In genomic region chr1:247100676-247101279, GRCh38 we compare ENCODE assay signal across 29 cellular contexts. TPM values are rescaled to one million over a fixed set of nuclear protein-coding genes. Genes with fewer than 3 reads are reported as not detected.
A peak's percentile ranks its signal among the peaks of the same experiment; 100 is the strongest.
DNase-seq lines count a peak whose midpoint lies in the region; ATAC-seq, FAIRE-seq and TF ChIP-seq lines count a peak whose summit lies in the region.
"Had no signal": no experiment of that assay in that cellular context is flagged by ENCODE, and none has a peak within 500 bp of the region (broad histone marks: within the 10 kb centered on the region; RNA-seq: fewer than 3 reads in every experiment).

No MANE protein-coding gene starts in this region.

- no peak overlapping the region for H3K27ac Mint-ChIP-seq in neural crest cell (ENCODE audit: unreplicated experiment)
- H3K27ac Mint-ChIP-seq in T-helper 2 cell treated with Interferon-gamma antibody and Interleukin-4, amounts not matched to agents 5 μg/mL and 100 μg/mL, for 36 hours = no peak overlapping the region
- H3K27ac Mint-ChIP-seq: CD8-positive, alpha-beta memory T cell; HFFc6 had no signal

- FAIRE-seq in GM12878 (lab: Jason Lieb, UNC) = no peak
- FAIRE-seq: A204.1, GM12891, RCC 7860 had no signal

- DNase-seq in HCT116 (ENCODE audit: low read depth, low spot score) (no peak), GM12878 (ENCODE audit: low read depth, low spot score) (no peak), neural crest cell (ENCODE audit: low read depth, low spot score) (no peak), SW 1271 (lab: John Stamatoyannopoulos, UW) (no peak), NCI-H187 (lab: John Stamatoyannopoulos, UW) (no peak)
- no peak for DNase-seq in T-helper 2 cell treated with Interferon-gamma antibody and Interleukin-4, amounts not matched to agents 5 μg/mL and 100 μg/mL, for 36 hours (ENCODE audit: low spot score)
- DNase-seq: AML-193; CD8-positive, alpha-beta memory T cell; DMS 273 treated with DMSO at 0.1 percent for 48 hours; DMS79; EL; GDM1; H7; HFFc6; IMR-90; MM.1S; NCI-H2081; NCI-H226; NCI-H510A; NCI-H69; SIG-M5 had no signal

- H3K27ac ChIP-seq in BLaER1 (no peak overlapping the region), HCT116 (ENCODE audit: low read depth, low read length) (no peak overlapping the region), GM12878 (ENCODE audit: control insufficient read depth, insufficient read depth) (no peak overlapping the region)
- H3K27ac ChIP-seq: C4-2B, KMS-11, SK-N-MC had no signal

- H2AFZ ChIP-seq in HCT116 (ENCODE audit: low read depth, low read length, poor library complexity, severe bottlenecking) = no peak overlapping the region
- no peak overlapping the region for H2AFZ ChIP-seq in GM12878 (ENCODE audit: control insufficient read depth, low read depth, low read length)

- H3K9me3 ChIP-seq in BLaER1 = peaks cover 90% of the 10 kb centered on the region
- H3K9me3 ChIP-seq in HCT116 (ENCODE audit: control insufficient read depth in 1 of 2, insufficient read depth in 1 of 2, low read depth in 1 of 2, low read length in 2 of 2) = peaks cover 11 to 26% of the 10 kb centered on the region in 2 experiments; a peak in 2 of 4 replicates
- H3K9me3 ChIP-seq in GM12878 (replicated peaks; ENCODE audit: control insufficient read depth, insufficient read depth, low read length) = peaks cover 35% of the 10 kb centered on the region

- RAD21 ChIA-PET in HCT116 (lab: Charles Lee; ENCODE audit: low non-redundant PET in 1 of 2, low total read pairs in 2 of 2, uncharacterized antibody in 2 of 2, unreplicated experiment in 2 of 2) = no interaction called here
- RAD21 ChIA-PET in GM12878 (lab: Charles Lee; ENCODE audit: unreplicated experiment) = no interaction called here

- H3K27me3 Mint-ChIP-seq in neural crest cell (ENCODE audit: low read depth) = no peaks in the 10 kb centered on the region
- peaks cover 3% of the 10 kb centered on the region for H3K27me3 Mint-ChIP-seq in T-helper 2 cell treated with Interferon-gamma antibody and Interleukin-4, amounts not matched to agents 5 μg/mL and 100 μg/mL, for 36 hours (ENCODE audit: low read depth)
- H3K27me3 Mint-ChIP-seq: CD8-positive, alpha-beta memory T cell had no signal

- intact Hi-C loops in HCT116 (cut with micrococcal nuclease) (no loop called here), GM12878 (cut with micrococcal nuclease; ENCODE audit: unreplicated experiment) (no loop called here)

- BruUV-seq in HCT116 (replicated peaks; lab: Mats Ljungman, UMichigan) (no TSS peak), GM12878 (replicated peaks; lab: Mats Ljungman, UMichigan) (no TSS peak)

- peaks cover 73% of the 10 kb centered on the region for H3K36me3 Mint-ChIP-seq in neural crest cell (ENCODE audit: low read depth)
- H3K36me3 Mint-ChIP-seq in T-helper 2 cell treated with Interferon-gamma antibody and Interleukin-4, amounts not matched to agents 5 μg/mL and 100 μg/mL, for 36 hours (ENCODE audit: low read depth) = peaks cover 79% of the 10 kb centered on the region

- no peaks in the 10 kb centered on the region for H3K9me2 ChIP-seq in HCT116 (ENCODE audit: insufficient read depth)

- peaks cover 17% of the 10 kb centered on the region; the same call in 1 of the 2 replicates for H4K20me1 ChIP-seq in BLaER1
- no peaks in the 10 kb centered on the region for H4K20me1 ChIP-seq in HCT116 (ENCODE audit: insufficient read depth)
- no peaks in the 10 kb centered on the region for H4K20me1 ChIP-seq in GM12878 (ENCODE audit: control insufficient read depth, insufficient read depth)

- H3K4me1 ChIP-seq in BLaER1 (peaks cover 25% of the 10 kb centered on the region), HCT116 (ENCODE audit: control insufficient read depth in 1 of 2, insufficient read depth in 2 of 2, low read length in 2 of 2) (peaks cover 5 to 10% of the 10 kb centered on the region in 2 experiments; a peak in 2 of 4 replicates), GM12878 (ENCODE audit: control insufficient read depth, insufficient read depth, low read length) (no peaks in the 10 kb centered on the region)

- H3K36me3 ChIP-seq in BLaER1 = peaks cover 73% of the 10 kb centered on the region
- H3K36me3 ChIP-seq in HCT116 (ENCODE audit: control insufficient read depth in 1 of 2, insufficient read depth in 2 of 2, low read length in 2 of 2) = peaks cover 14 to 31% of the 10 kb centered on the region in 2 experiments
- H3K36me3 ChIP-seq in GM12878 (ENCODE audit: control insufficient read depth in 2 of 2, insufficient read depth in 2 of 2, low read length in 1 of 2) = peaks cover 4 to 15% of the 10 kb centered on the region in 2 experiments; a peak in 3 of 4 replicates

- 98% methylated on average over 9 of the region's 9 CpGs for WGBS in GM12878 (ENCODE audit: insufficient coverage, insufficient replicate concordance, low lambda C conversion rate, missing lambda C conversion rate)

- no peaks in the 10 kb centered on the region for H3K27me3 ChIP-seq in BLaER1
- no peaks in the 10 kb centered on the region for H3K27me3 ChIP-seq in HCT116 (ENCODE audit: insufficient read depth, low read length)
- no peaks in the 10 kb centered on the region for H3K27me3 ChIP-seq in GM12878 (replicated peaks in 1 of 2; ENCODE audit: control insufficient read depth in 2 of 2, insufficient read depth in 2 of 2, low read length in 1 of 2)

- H3K9me3 Mint-ChIP-seq in neural crest cell = peaks cover 35% of the 10 kb centered on the region
- peaks cover 65% of the 10 kb centered on the region for H3K9me3 Mint-ChIP-seq in T-helper 2 cell treated with Interferon-gamma antibody and Interleukin-4, amounts not matched to agents 5 μg/mL and 100 μg/mL, for 36 hours

- no peak for TF ChIP-seq EP300 in GM12878 (IDR thresholded peaks at IDR 0.05; ENCODE audit: borderline replicate concordance in 1 of 2, control insufficient read depth in 1 of 2, low read depth in 2 of 2, low read length in 2 of 2)

- H3K4me1 Mint-ChIP-seq in neural crest cell = peaks cover 18% of the 10 kb centered on the region
- peaks cover 6% of the 10 kb centered on the region for H3K4me1 Mint-ChIP-seq in T-helper 2 cell treated with Interferon-gamma antibody and Interleukin-4, amounts not matched to agents 5 μg/mL and 100 μg/mL, for 36 hours (ENCODE audit: low read depth)

- TF ChIP-seq POLR2A in HCT116 (IDR thresholded peaks at IDR 0.05; ENCODE audit: borderline replicate concordance, extremely low read depth, insufficient read depth, insufficient read length) = no peak
- no peak for TF ChIP-seq POLR2A in GM12878 (IDR thresholded peaks at IDR 0.05; ENCODE audit: low read depth, low read length)

- ATAC-seq in HCT116 (no peak), GM12878 (no peak), GM21447 (IDR thresholded peaks at IDR 0.05; ENCODE audit: unreplicated experiment) (no peak)

- POLR2A ChIA-PET in HCT116 (lab: Charles Lee) (no interaction called here), GM12878 (lab: Charles Lee) (no interaction called here)

- H3K9ac ChIP-seq in BLaER1 (no peak overlapping the region), HCT116 (ENCODE audit: low read length) (no peak overlapping the region), GM12878 (ENCODE audit: control insufficient read depth, insufficient read depth, low read length) (no peak overlapping the region)
- H3K9ac ChIP-seq: KMS-11 had no signal

- H3K4me2 ChIP-seq in BLaER1 (no peak overlapping the region), HCT116 (ENCODE audit: low read length) (no peak overlapping the region), GM12878 (ENCODE audit: control insufficient read depth, insufficient read depth) (no peak overlapping the region)
- H3K4me2 ChIP-seq: KMS-11 had no signal

- TF ChIP-seq RAD21 in HCT116 (IDR thresholded peaks at IDR 0.05; ENCODE audit: low read depth) = no peak
- TF ChIP-seq RAD21 in GM12878 (IDR thresholded peaks at IDR 0.05; ENCODE audit: insufficient read depth, low read depth, low read length) = no peak

- peak overlapping the region; percentile 42 for H3K4me3 Mint-ChIP-seq in neural crest cell
- H3K4me3 Mint-ChIP-seq in T-helper 2 cell treated with Interferon-gamma antibody and Interleukin-4, amounts not matched to agents 5 μg/mL and 100 μg/mL, for 36 hours = no peak overlapping the region
- H3K4me3 Mint-ChIP-seq: HFFc6 had no signal

- H3K79me2 ChIP-seq in HCT116 (ENCODE audit: insufficient read depth, low read length) = peaks cover 22% of the 10 kb centered on the region
- peaks cover 12% of the 10 kb centered on the region for H3K79me2 ChIP-seq in GM12878 (ENCODE audit: control insufficient read depth, insufficient read depth, low read length)

- TF ChIP-seq CTCF in HCT116 (IDR thresholded peaks at IDR 0.05 in 2 of 3, conservative IDR thresholded peaks at IDR 0.05 in 1 of 3; ENCODE audit: borderline replicate concordance in 1 of 3, insufficient read depth in 1 of 3, low read depth in 2 of 3, low read length in 2 of 3) = no peak
- no peak for TF ChIP-seq CTCF in GM12878 (IDR thresholded peaks at IDR 0.05 in 2 of 3, conservative IDR thresholded peaks at IDR 0.05 in 1 of 3; ENCODE audit: control insufficient read depth in 2 of 3, extremely low read depth in 1 of 3, insufficient read depth in 1 of 3, low read depth in 3 of 3, low read length in 3 of 3)
- TF ChIP-seq CTCF in neural crest cell (conservative IDR thresholded peaks at IDR 0.05) = no peak

- SMC1A ChIA-PET in GM12878 (lab: Charles Lee; ENCODE audit: uncharacterized antibody, unreplicated experiment) = interaction anchor here (0.5 kb wide), 1 partner anchor 255 kb away, joined by 4 read pairs; no protein-coding TSS in a partner anchor

- H3K4me3 ChIP-seq in BLaER1 (peak overlapping the region; percentile 100), HCT116 (replicated peaks in 1 of 2; ENCODE audit: low read depth in 1 of 2, low read length in 2 of 2) (no peak overlapping the region), GM12878 (no peak overlapping the region)
- H3K4me3 ChIP-seq: SK-N-MC had no signal

- CTCF ChIA-PET in HCT116 (lab: Charles Lee) = no interaction called here
- CTCF ChIA-PET in GM12878 (lab: Yijun Ruan, JAX) = no interaction called here

- in situ Hi-C loops in GM12878 (cut with MboI) = no loop called here

RNA-seq across cellular contexts. Expression of gene ZNF669, which starts 3.4 kb away (rescaled TPM):
- total RNA-seq in HCT116 (2021; ENCODE audit: unreplicated experiment) (7.2 TPM), GM12878 (2014; rRNA removed) (9.5 and 10.7 TPM in 2 replicates), GM12878 (2014; rRNA removed; fragmentation: Illumina TruSeq; extraction: Trizol) (10.9 and 11.1 TPM in 2 replicates), GM12878 (2021) (5.8 and 5.9 TPM in 2 replicates), neural crest cell (19.8 and 21.8 TPM in 2 replicates)
- 2.1 and 3.0 TPM in 2 replicates for polyA plus RNA-seq in HCT116 (2012)
- total RNA-seq in GM12878 (2013; cell fraction: nucleolus; rRNA removed) = 15.3 and 18.1 TPM in 2 replicates
- polyA plus RNA-seq in GM12878 (2011; ENCODE audit: low read depth) = 4.9 TPM
- polyA plus RNA-seq in GM12878 (2011; rRNA removed) (4.8 and 7.1 TPM in 2 replicates), GM12878 (2014; fragmentation: Illumina TruSeq; extraction: Trizol) (8.0 and 9.3 TPM in 2 replicates), GM12878 (2014; fragmentation: Nextera tagmentation; extraction: Ambion mirVana) (1 to 10 TPM; 5.2 to 5.6 TPM), GM12878 (2014; rRNA removed) (3.5 and 6.5 TPM in 2 replicates), GM12878 (2016; fragmentation: Nextera tagmentation; extraction: Ambion mirVana) (1 to 10 TPM; 4.9 to 5.1 TPM)
- polyA plus RNA-seq in GM12878 (2011; cell fraction: cytosol; rRNA removed) = 2.6 and 3.2 TPM in 2 replicates
- 2.2 and 2.6 TPM in 2 replicates for polyA plus RNA-seq in GM12878 (2011; cell fraction: nucleus; rRNA removed)
- polyA plus RNA-seq in GM12878 (2012) = 4.3 and 5.4 TPM in 2 replicates
- polyA minus RNA-seq in GM12878 (2011; rRNA and poly(A)+ RNA removed) = 4.1 and 7.2 TPM in 2 replicates
- 2.1 and 2.5 TPM in 2 replicates for polyA minus RNA-seq in GM12878 (2011; cell fraction: cytosol; rRNA and poly(A)+ RNA removed)
- polyA minus RNA-seq in GM12878 (2011; cell fraction: nucleus; rRNA and poly(A)+ RNA removed) = 4.4 and 7.1 TPM in 2 replicates

RNA-seq across cellular contexts. Expression of gene ZNF670, which starts 22.2 kb away (rescaled TPM):
- total RNA-seq in HCT116 (2021; ENCODE audit: unreplicated experiment) = 6.9 TPM
- 1.5 and 2.1 TPM in 2 replicates for polyA plus RNA-seq in HCT116 (2012)
- 7.0 and 8.7 TPM in 2 replicates for total RNA-seq in GM12878 (2013; cell fraction: nucleolus; rRNA removed)
- total RNA-seq in GM12878 (2014; rRNA removed) = 4.9 TPM in 2 replicates
- 6.0 and 6.5 TPM in 2 replicates for total RNA-seq in GM12878 (2014; rRNA removed; fragmentation: Illumina TruSeq; extraction: Trizol)
- total RNA-seq in GM12878 (2021) = 2.0 and 3.0 TPM in 2 replicates
- 1.3 TPM for polyA plus RNA-seq in GM12878 (2011; ENCODE audit: low read depth)
- polyA plus RNA-seq in GM12878 (2011; rRNA removed) = 3.7 and 6.6 TPM in 2 replicates
- polyA plus RNA-seq in GM12878 (2011; cell fraction: cytosol; rRNA removed) = 1.2 and 1.5 TPM in 2 replicates
- 1.4 and 1.8 TPM in 2 replicates for polyA plus RNA-seq in GM12878 (2011; cell fraction: nucleus; rRNA removed)
- polyA plus RNA-seq in GM12878 (2012) = 2.7 and 3.3 TPM in 2 replicates
- polyA plus RNA-seq in GM12878 (2014; fragmentation: Illumina TruSeq; extraction: Trizol) = 5.2 and 6.7 TPM in 2 replicates
- polyA plus RNA-seq in GM12878 (2014; fragmentation: Nextera tagmentation; extraction: Ambion mirVana) = 1 to 10 TPM; 5.3 to 7.4 TPM
- polyA plus RNA-seq in GM12878 (2014; rRNA removed) = 2.2 and 3.2 TPM in 2 replicates
- polyA plus RNA-seq in GM12878 (2016; fragmentation: Nextera tagmentation; extraction: Ambion mirVana) = 1 to 10 TPM; 7.9 to 9.0 TPM
- polyA minus RNA-seq in GM12878 (2011; rRNA and poly(A)+ RNA removed) = 2.3 and 3.0 TPM in 2 replicates
- 1.1 and 1.3 TPM in 2 replicates for polyA minus RNA-seq in GM12878 (2011; cell fraction: cytosol; rRNA and poly(A)+ RNA removed)
- 0.97 and 2.2 TPM in 2 replicates for polyA minus RNA-seq in GM12878 (2011; cell fraction: nucleus; rRNA and poly(A)+ RNA removed)
- 12.2 and 13.2 TPM in 2 replicates for total RNA-seq in neural crest cell
